ENCODE assay signal across 23 cellular contexts in genomic region chr9:70232476-70232875, GRCh38.
"Had no signal": no experiment of that assay in that cellular context is flagged by ENCODE, and none has a peak within 500 bp of the region (broad histone marks: within the 10 kb centered on the region; RNA-seq: fewer than 3 reads in every experiment).

No MANE protein-coding gene starts in this region.

- ATAC-seq: effector memory CD8-positive, alpha-beta T cell; esophagus mucosa; gastrocnemius medialis; heart right ventricle; left cardiac atrium; left lung; left ventricle myocardium superior; lower lobe of right lung had no signal

- H3K4me3 ChIP-seq: colonic mucosa, esophagus squamous epithelium, gastrocnemius medialis, heart right ventricle, left lung, lower lobe of right lung had no signal

- DNase-seq: colonic mucosa; cortex of kidney; effector CD8-positive, alpha-beta T cell; effector memory CD8-positive, alpha-beta T cell; endodermal cell; erythroblast; esophagus squamous epithelium; foreskin fibroblast; foreskin melanocyte; gastrocnemius medialis; glutamatergic neuron; head of caudate nucleus; heart right ventricle; hippocampal formation; left cardiac atrium; left lung; left ventricle myocardium superior; lower lobe of right lung; mesenchymal stem cell; midbrain had no signal

- H3K9me3 Mint-ChIP-seq: effector memory CD8-positive, alpha-beta T cell had no signal

- H3K9me3 ChIP-seq: colonic mucosa, esophagus squamous epithelium, gastrocnemius medialis, left lung, lower lobe of right lung had no signal

- H3K27ac ChIP-seq: colonic mucosa, epithelial cell of prostate, esophagus squamous epithelium, gastrocnemius medialis, heart right ventricle, left lung, lower lobe of right lung had no signal

- H3K4me1 ChIP-seq: colonic mucosa, left lung had no signal

- H3K27me3 ChIP-seq: colonic mucosa, esophagus squamous epithelium, gastrocnemius medialis, heart right ventricle, left lung had no signal

- H3K27ac Mint-ChIP-seq: dendritic cell treated with granulocyte-macrophage colony-stimulating factor and Interleukin-4, amounts not matched to agents 40 ng/mL and 50 ng/mL, for 4 days; effector memory CD8-positive, alpha-beta T cell; endodermal cell had no signal

- H3K36me3 ChIP-seq: colonic mucosa, esophagus squamous epithelium, gastrocnemius medialis, heart right ventricle, left lung, lower lobe of right lung had no signal
